In genomic region chr2:47422560-47422959, GRCh38 we compare ENCODE assay signal across 17 cellular contexts. TPM values are rescaled to one million over a fixed set of nuclear protein-coding genes. Genes with fewer than 3 reads are reported as not detected.
DNase-seq lines count a peak whose midpoint lies in the region; ATAC-seq and TF ChIP-seq lines count a peak whose summit lies in the region.
"Had no signal": no experiment of that assay in that cellular context is flagged by ENCODE, and none has a peak within 500 bp of the region (broad histone marks: within the 10 kb centered on the region; RNA-seq: fewer than 3 reads in every experiment).

No MANE protein-coding gene starts in this region.

- H3K27ac ChIP-seq in GM23248: peak overlapping the region; percentile 49; the same call in 1 of the 2 replicates
- H3K27ac ChIP-seq: hepatocyte had no signal

- DNase-seq in GM23248: peak; percentile 58
- peak; percentile 28 for DNase-seq in RPMI7951 (ENCODE audit: low read depth)
- DNase-seq in epithelial cell of esophagus (ENCODE audit: low read depth): peak; percentile 45
- peak; percentile 68 for DNase-seq in renal cortical epithelial cell (ENCODE audit: low read depth)
- no peak for DNase-seq in HEK293T (ENCODE audit: extremely low spot score)
- DNase-seq in NCI-H526 (lab: John Stamatoyannopoulos, UW): no peak
- no peak for DNase-seq in activated naive CD4-positive, alpha-beta T cell (lab: John Stamatoyannopoulos, UW)
- DNase-seq: activated CD4-positive, alpha-beta T cell treated with anti-CD3 and anti-CD28 coated beads, Interleukin-2, amount 10 ng/mL, durations not matched to agents 24 days and 14 days; activated naive CD8-positive, alpha-beta T cell treated with anti-CD3 and anti-CD28 coated beads for 36 hours; CD4-positive, alpha-beta memory T cell; Karpas-422; left ventricle myocardium superior; naive B cell; NCI-H1694 treated with DMSO at 0.1 percent for 48 hours; NCI-H524 treated with DMSO at 0.1 percent for 48 hours had no signal

- no peaks in the 10 kb centered on the region for H3K4me1 ChIP-seq in GM23248 (ENCODE audit: insufficient read depth)

- H3K36me3 ChIP-seq in GM23248 (ENCODE audit: low read depth): no peaks in the 10 kb centered on the region; the same call in 1 of the 2 replicates

- POLR2A ChIA-PET in HEK293T (lab: Yijun Ruan, JAX): no interaction called here

- no peaks in the 10 kb centered on the region for H3K79me2 ChIP-seq in GM23248 (ENCODE audit: insufficient read depth)
- H3K79me2 ChIP-seq: hepatocyte had no signal

- TF ChIP-seq CTCF in epithelial cell of esophagus (IDR thresholded peaks at IDR 0.05; ENCODE audit: insufficient read depth, low read depth, low read length, missing control alignments): no peak

- H3K9ac ChIP-seq in GM23248: no peak overlapping the region

- 0 out of 2 replicates have a peak, but pooled peaks cover 14% of the 10 kb centered on the region for H3F3A ChIP-seq in GM23248 (ENCODE audit: insufficient read depth)

- CTCF ChIA-PET in HEK293T (lab: Yijun Ruan, JAX): no interaction called here

- no peaks in the 10 kb centered on the region for H3K9me2 ChIP-seq in GM23248 (ENCODE audit: insufficient read depth)

- in situ Hi-C loops in GM23248 (cut with MboI): no loop called here

- no peaks in the 10 kb centered on the region for H3K27me3 ChIP-seq in GM23248 (replicated peaks; ENCODE audit: insufficient read depth)
- H3K27me3 ChIP-seq: hepatocyte had no signal

- no peaks in the 10 kb centered on the region for H3K9me3 ChIP-seq in GM23248 (ENCODE audit: low read depth)

- WGBS in GM23248 (ENCODE audit: low coverage in 1 of 2, low lambda C conversion rate in 2 of 2, missing lambda C conversion rate in 2 of 2), 2 experiments: 42 to 50% methylated on average over 2 of the region's 2 CpGs

- H4K20me1 ChIP-seq in GM23248 (ENCODE audit: insufficient read depth): no peaks in the 10 kb centered on the region

- no peak for ATAC-seq in HG03565 (IDR thresholded peaks at IDR 0.05; ENCODE audit: unreplicated experiment)
- ATAC-seq: left ventricle myocardium superior had no signal

- no peak overlapping the region for H3K4me3 ChIP-seq in GM23248
- H3K4me3 ChIP-seq in epithelial cell of esophagus (ENCODE audit: low read length): no peak overlapping the region
- H3K4me3 ChIP-seq: hepatocyte had no signal

- H3K4me2 ChIP-seq in GM23248 (ENCODE audit: unreplicated experiment): no peak overlapping the region
- H3K4me2 ChIP-seq: hepatocyte had no signal

- H2AFZ ChIP-seq in GM23248: no peak overlapping the region; the same call in 1 of the 2 replicates
- H2AFZ ChIP-seq: hepatocyte had no signal

TF ChIP-seq in HEK293T, 16 proteins besides CTCF, POLR2A, EP300 and RAD21:
- TF ChIP-seq FOXK2 (IDR thresholded peaks at IDR 0.05) (no peak), TARDBP (IDR thresholded peaks at IDR 0.05) (no peak), ARNT (IDR thresholded peaks at IDR 0.05) (no peak), NFRKB (IDR thresholded peaks at IDR 0.05) (no peak), LEF1 (IDR thresholded peaks at IDR 0.05; ENCODE audit: borderline replicate concordance) (no peak), CTBP1 (IDR thresholded peaks at IDR 0.05; ENCODE audit: borderline replicate concordance) (no peak), ELF4 (IDR thresholded peaks at IDR 0.05) (no peak), BHLHE40 (IDR thresholded peaks at IDR 0.05; ENCODE audit: borderline replicate concordance) (no peak), L3MBTL2 (conservative IDR thresholded peaks at IDR 0.05) (no peak), PKNOX1 (IDR thresholded peaks at IDR 0.05) (no peak), HDGF (IDR thresholded peaks at IDR 0.05; ENCODE audit: borderline replicate concordance) (no peak), FOXA1 (IDR thresholded peaks at IDR 0.05) (no peak), SUZ12 (IDR thresholded peaks at IDR 0.05) (no peak), FOXM1 (IDR thresholded peaks at IDR 0.05; ENCODE audit: borderline replicate concordance) (no peak)

RNA-seq across cellular contexts. Expression of gene MSH2, which starts 19.6 kb away (rescaled TPM):
- 21.6 and 21.8 TPM in 2 replicates for total RNA-seq in GM23248 (2014; rRNA removed; shearing (Covaris generic))
- 17.1 and 17.8 TPM in 2 replicates for polyA plus RNA-seq in GM23248 (2016; fragmentation: Nextera tagmentation; extraction: Ambion mirVana)
- total RNA-seq in RPMI7951 (2014; rRNA removed; shearing (Covaris generic)): 48.1 and 53.8 TPM in 2 replicates
- 34.4 and 38.4 TPM in 2 replicates for total RNA-seq in renal cortical epithelial cell

RNA-seq across cellular contexts. Expression of gene EPCAM, which starts 53.4 kb away (rescaled TPM):
- total RNA-seq in GM23248 (2014; rRNA removed; shearing (Covaris generic)): 0.22 TPM in 1 of 2 replicates, not detected in the other
- not detected in 2 replicates for polyA plus RNA-seq in GM23248 (2016; fragmentation: Nextera tagmentation; extraction: Ambion mirVana)
- not detected in 2 replicates for total RNA-seq in RPMI7951 (2014; rRNA removed; shearing (Covaris generic))
- 60.2 and 129 TPM in 2 replicates for total RNA-seq in renal cortical epithelial cell
- total RNA-seq: activated CD4-positive, alpha-beta T cell treated with anti-CD3 and anti-CD28 coated beads, Interleukin-2, amount 10 ng/mL, durations not matched to agents 24 days and 14 days; CD4-positive, alpha-beta memory T cell; left ventricle myocardium superior had no signal
- polyA plus RNA-seq: CD4-positive, alpha-beta memory T cell had no signal

Comparison
In these comparisons a context has a peak if more than half of its experiments do, and no peak if none do; other contexts are left out.
1. DNase-seq: peak in GM23248 (single experiment), RPMI7951 (single experiment), epithelial cell of esophagus (single experiment) and renal cortical epithelial cell (single experiment); none in HEK293T (single experiment), NCI-H526 (0 of 2) and activated naive CD4-positive, alpha-beta T cell (0 of 4).
2. RNA of gene EPCAM, which starts 53.4 kb away (total RNA-seq): 60.2 to 129 TPM in renal cortical epithelial cell; 0.22 TPM in GM23248 and not detected in RPMI7951; every median in the first group is over 10 times any median in the second.